Comparison of ENCODE assay signal across 6 cellular contexts in the genomic region with DNA sequence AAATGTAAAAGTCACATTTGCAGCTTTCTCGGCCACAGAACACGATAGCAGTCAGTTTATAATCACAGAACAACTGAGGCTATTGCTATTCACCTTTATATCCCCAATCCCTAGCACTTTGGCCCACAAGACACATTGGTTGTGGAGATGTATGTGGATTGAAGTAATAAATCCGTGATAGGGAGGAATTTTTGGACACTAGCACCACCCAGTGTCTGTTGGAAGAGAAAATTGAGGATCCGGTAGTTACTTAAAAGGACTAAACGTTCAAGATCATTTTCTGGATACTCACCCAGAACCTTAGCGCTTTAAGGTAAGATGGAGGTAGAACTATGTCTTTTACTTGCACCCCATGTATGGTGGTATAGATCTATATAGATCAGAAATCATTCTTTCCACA. TPM values are rescaled to one million over a fixed set of nuclear protein-coding genes. Genes with fewer than 3 reads are reported as not detected.
"Had no signal": no experiment of that assay in that cellular context is flagged by ENCODE, and none has a peak within 500 bp of the region (broad histone marks: within the 10 kb centered on the region; RNA-seq: fewer than 3 reads in every experiment).

No MANE protein-coding gene starts in this region.

RNA-seq across cellular contexts. Expression of a gene that starts 1.8 kb away (rescaled TPM):
- total RNA-seq: HepG2, HT-29, K562 had no signal
- polyA plus RNA-seq: HepG2 had no signal

RNA-seq across cellular contexts. Expression of a gene that starts 34.5 kb away (rescaled TPM):
- total RNA-seq: HT-29, K562 had no signal
- polyA plus RNA-seq: K562 had no signal

RNA-seq across cellular contexts. Expression of a gene that starts 38.1 kb away (rescaled TPM):
- total RNA-seq: HepG2, HT-29, HT1080, IMR-90, K562 had no signal
- polyA plus RNA-seq: HepG2, IgD-negative memory B cell, IMR-90, K562 had no signal
